18 cellular contexts compared by ENCODE assay signal in the genomic region with DNA sequence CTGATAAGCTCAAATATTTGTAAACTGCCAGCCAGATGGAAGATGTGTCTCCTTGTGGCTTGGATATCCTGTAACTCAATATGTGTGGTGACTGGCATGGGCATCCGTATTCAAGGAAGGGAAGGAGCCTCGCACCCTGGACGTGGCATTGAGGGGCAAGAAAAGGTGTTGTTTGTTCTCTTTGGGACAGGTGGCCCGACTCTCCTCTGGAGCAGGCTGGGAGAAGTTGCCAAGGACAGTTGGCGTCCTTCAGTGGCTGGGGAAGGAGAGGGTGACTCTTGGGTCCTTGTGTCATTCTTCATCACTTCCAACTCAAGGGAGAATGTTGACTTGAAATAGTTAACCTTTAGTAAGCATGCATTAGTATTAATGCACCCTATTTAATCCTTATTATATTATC. TPM values are rescaled to one million over a fixed set of nuclear protein-coding genes. Genes with fewer than 3 reads are reported as not detected.
DNase-seq lines count a peak whose midpoint lies in the region; ATAC-seq and TF ChIP-seq lines count a peak whose summit lies in the region.
"Had no signal": no experiment of that assay in that cellular context is flagged by ENCODE, and none has a peak within 500 bp of the region (broad histone marks: within the 10 kb centered on the region; RNA-seq: fewer than 3 reads in every experiment).

No MANE protein-coding gene starts in this region.

- no peaks in the 10 kb centered on the region for H4K20me1 ChIP-seq in GM23248 (ENCODE audit: insufficient read depth)
- H4K20me1 ChIP-seq: BLaER1 had no signal

- H3K27me3 Mint-ChIP-seq in progenitor cell of endocrine pancreas, result peaks cover 6% of the 10 kb centered on the region

- H3K27ac ChIP-seq in GM23248 (peak overlapping the region; percentile 85), ascending aorta (peak overlapping the region; percentile 86 to 89), right cardiac atrium (ENCODE audit: low read length) (peak overlapping the region; percentile 65), thoracic aorta (peak overlapping the region; percentile 90 to 92)
- H3K27ac ChIP-seq: BLaER1 had no signal

- H3K9me2 ChIP-seq in GM23248 (ENCODE audit: insufficient read depth), result no peaks in the 10 kb centered on the region

- no peaks in the 10 kb centered on the region for H3K36me3 ChIP-seq in GM23248 (ENCODE audit: low read depth)
- H3K36me3 ChIP-seq in ascending aorta, result no peaks in the 10 kb centered on the region
- no peaks in the 10 kb centered on the region for H3K36me3 ChIP-seq in thoracic aorta
- H3K36me3 ChIP-seq: BLaER1 had no signal

- no peak overlapping the region for H2AFZ ChIP-seq in GM23248

- no peak overlapping the region for H3K4me3 Mint-ChIP-seq in progenitor cell of endocrine pancreas (ENCODE audit: low read depth)
- H3K4me3 Mint-ChIP-seq: CD4-positive, alpha-beta memory T cell had no signal

- peak overlapping the region; percentile 17; the same call in 1 of the 2 replicates for H3K9ac ChIP-seq in GM23248
- H3K9ac ChIP-seq: BLaER1 had no signal

- no peaks in the 10 kb centered on the region for H3K9me3 Mint-ChIP-seq in progenitor cell of endocrine pancreas (ENCODE audit: low read depth)

- no peaks in the 10 kb centered on the region for H3K4me1 Mint-ChIP-seq in progenitor cell of endocrine pancreas (ENCODE audit: low read depth)

- peaks cover 12% of the 10 kb centered on the region for H3F3A ChIP-seq in GM23248 (ENCODE audit: insufficient read depth)

- H3K4me3 ChIP-seq in GM23248 (no peak overlapping the region), ascending aorta (no peak overlapping the region), right cardiac atrium (ENCODE audit: low read length) (no peak overlapping the region), thoracic aorta (no peak overlapping the region)
- H3K4me3 ChIP-seq: BLaER1, GM12878 had no signal

- intact Hi-C loops in ascending aorta (cut with DNase I) (no loop called here), right cardiac atrium (cut with DNase I) (no loop called here)

- peaks cover 35% of the 10 kb centered on the region for H3K4me1 ChIP-seq in GM23248 (ENCODE audit: insufficient read depth)
- H3K4me1 ChIP-seq in ascending aorta, result peaks cover 28 to 41% of the 10 kb centered on the region in 2 donors
- peaks cover 8% of the 10 kb centered on the region for H3K4me1 ChIP-seq in right cardiac atrium (ENCODE audit: control insufficient read depth, insufficient read depth, low read length)
- H3K4me1 ChIP-seq in thoracic aorta (ENCODE audit: control insufficient read depth in 1 of 2, low read depth in 2 of 2), result peaks cover 21 to 93% of the 10 kb centered on the region in 2 donors

- no peak overlapping the region for H3K27ac Mint-ChIP-seq in progenitor cell of endocrine pancreas
- H3K27ac Mint-ChIP-seq: CD4-positive, alpha-beta memory T cell had no signal

- 96 to 97% methylated on average over 5 of the region's 5 CpGs for WGBS in GM23248 (ENCODE audit: low coverage in 1 of 2, low lambda C conversion rate in 2 of 2, missing lambda C conversion rate in 2 of 2), 2 experiments
- WGBS in right cardiac atrium, result 93% methylated on average over 5 of the region's 5 CpGs

- H3K9me3 ChIP-seq in GM23248 (ENCODE audit: low read depth) (no peaks in the 10 kb centered on the region), ascending aorta (no peaks in the 10 kb centered on the region), right cardiac atrium (ENCODE audit: control insufficient read depth, low read length) (no peaks in the 10 kb centered on the region), thoracic aorta (no peaks in the 10 kb centered on the region)
- H3K9me3 ChIP-seq: BLaER1 had no signal

- H3K36me3 Mint-ChIP-seq in progenitor cell of endocrine pancreas (ENCODE audit: insufficient read depth), result no peaks in the 10 kb centered on the region
- H3K36me3 Mint-ChIP-seq: CD4-positive, alpha-beta memory T cell had no signal

- TF ChIP-seq CTCF in ascending aorta (IDR thresholded peaks at IDR 0.05) (no peak), thoracic aorta (IDR thresholded peaks at IDR 0.05) (no peak), progenitor cell of endocrine pancreas (IDR thresholded peaks at IDR 0.05; ENCODE audit: unreplicated experiment) (no peak)

- ATAC-seq in right cardiac atrium, result no peak
- no peak for ATAC-seq in thoracic aorta (ENCODE audit: insufficient number of reproducible peaks, low FRiP score, low read depth)
- no peak for ATAC-seq in GM21367 (IDR thresholded peaks at IDR 0.05; ENCODE audit: unreplicated experiment)
- ATAC-seq: GM12878, HCT116 had no signal

- DNase-seq in GM23248 (no peak), ascending aorta (ENCODE audit: low spot score in 2 of 2) (no peak), right cardiac atrium (no peak), thoracic aorta (ENCODE audit: low spot score) (no peak), progenitor cell of endocrine pancreas (ENCODE audit: low spot score, unreplicated experiment) (no peak), NCI-H2029 treated with DMSO at 0.1 percent for 48 hours (lab: John Stamatoyannopoulos, UW) (no peak)
- DNase-seq: CD4-positive, alpha-beta memory T cell; GOT3; MM.1S; NCI-H1092; NCI-H146; NCI-H2081; NCI-H748 treated with DMSO at 0.1 percent for 48 hours; SHP77 treated with DMSO at 0.1 percent for 48 hours had no signal

- H3K4me2 ChIP-seq in GM23248 (ENCODE audit: unreplicated experiment), result no peak overlapping the region
- H3K4me2 ChIP-seq: BLaER1 had no signal

- no peaks in the 10 kb centered on the region for H3K27me3 ChIP-seq in GM23248 (replicated peaks; ENCODE audit: insufficient read depth)
- H3K27me3 ChIP-seq in ascending aorta, result no peaks in the 10 kb centered on the region
- H3K27me3 ChIP-seq in right cardiac atrium (ENCODE audit: control insufficient read depth, insufficient read depth), result no peaks in the 10 kb centered on the region
- H3K27me3 ChIP-seq in thoracic aorta (replicated peaks; ENCODE audit: insufficient read depth), result no peaks in the 10 kb centered on the region
- H3K27me3 ChIP-seq: BLaER1 had no signal

- in situ Hi-C loops in GM23248 (cut with MboI), result no loop called here

- peaks cover 98% of the 10 kb centered on the region for H3K79me2 ChIP-seq in GM23248 (ENCODE audit: insufficient read depth)

RNA-seq across cellular contexts. Expression of a gene that starts 39.6 kb away (rescaled TPM):
- total RNA-seq in GM23248 (2014; rRNA removed; shearing (Covaris generic)), result 8.6 and 11.5 TPM in 2 replicates
- polyA plus RNA-seq in GM23248 (2016; fragmentation: Nextera tagmentation; extraction: Ambion mirVana), result 2.5 and 4.9 TPM in 2 replicates
- 102 TPM for total RNA-seq in ascending aorta
- 100 to 1,000 TPM; 111 to 163 (median 124) TPM for total RNA-seq in right cardiac atrium
- polyA plus RNA-seq in right cardiac atrium, result 34.6 TPM
- total RNA-seq in thoracic aorta, result 100 to 1,000 TPM in 1 of 2 donors, 10 to 100 TPM in 1; 70.0 to 127 TPM
- 11.7 and 13.5 TPM in 2 replicates for total RNA-seq in progenitor cell of endocrine pancreas
